In genomic region chr2:37614061-37614802, GRCh38 we compare ENCODE assay signal across 13 cellular contexts. TPM values are rescaled to one million over a fixed set of nuclear protein-coding genes. Genes with fewer than 3 reads are reported as not detected.
DNase-seq lines count a peak whose midpoint lies in the region; ATAC-seq, FAIRE-seq and TF ChIP-seq lines count a peak whose summit lies in the region.
"Had no signal": no experiment of that assay in that cellular context is flagged by ENCODE, and none has a peak within 500 bp of the region (broad histone marks: within the 10 kb centered on the region; RNA-seq: fewer than 3 reads in every experiment).

No MANE protein-coding gene starts in this region.

- TF ChIP-seq RAD21 in A549 (conservative IDR thresholded peaks at IDR 0.05 in 1 of 2, IDR thresholded peaks at IDR 0.05 in 1 of 2): no peak

- H3K4me2 ChIP-seq in A549: no peak overlapping the region
- H3K4me2 ChIP-seq in mesendoderm (ENCODE audit: low read length): no peak overlapping the region

- H4K8ac ChIP-seq in mesendoderm (ENCODE audit: low read depth, low read length): no peak overlapping the region

- H3K27me3 ChIP-seq in bronchial epithelial cell (ENCODE audit: control insufficient read depth, insufficient read depth, low read length): no peaks in the 10 kb centered on the region
- no peaks in the 10 kb centered on the region for H3K27me3 ChIP-seq in mesendoderm (ENCODE audit: insufficient read depth, low read length, poor library complexity)
- H3K27me3 ChIP-seq: heart right ventricle had no signal

- H3K27ac ChIP-seq in A549 (no peak overlapping the region), mesendoderm (ENCODE audit: low read depth, low read length) (no peak overlapping the region)
- H3K27ac ChIP-seq: prostate gland had no signal

- H3K4ac ChIP-seq in mesendoderm (ENCODE audit: low read depth, low read length): no peak overlapping the region

- no peak for TF ChIP-seq POLR2A in A549 (IDR thresholded peaks at IDR 0.05; ENCODE audit: low read length)

- FAIRE-seq in A549 (lab: Jason Lieb, UNC): no peak
- peak; percentile 77 for FAIRE-seq in bronchial epithelial cell (lab: Jason Lieb, UNC)

- H2BK120ac ChIP-seq in mesendoderm (ENCODE audit: low read depth, low read length): no peak overlapping the region

- no peak overlapping the region for H3K23ac ChIP-seq in mesendoderm (ENCODE audit: low read length)

- no peak overlapping the region for H2BK15ac ChIP-seq in mesendoderm (replicated peaks; ENCODE audit: low read depth)

- no peak overlapping the region for H4K5ac ChIP-seq in mesendoderm (ENCODE audit: low read length)

- H3K36me3 ChIP-seq in bronchial epithelial cell (ENCODE audit: control insufficient read depth, insufficient read depth, low read length): no peaks in the 10 kb centered on the region
- no peaks in the 10 kb centered on the region for H3K36me3 ChIP-seq in mesendoderm (ENCODE audit: control insufficient read depth, insufficient read depth, low read length)
- H3K36me3 ChIP-seq: heart right ventricle, prostate gland had no signal

- H3K4me3 ChIP-seq in A549: no peak overlapping the region
- no peak overlapping the region for H3K4me3 ChIP-seq in bronchial epithelial cell (ENCODE audit: low read depth, low read length)
- H3K4me3 ChIP-seq in mesendoderm (ENCODE audit: low read length): no peak overlapping the region
- H3K4me3 ChIP-seq: heart right ventricle, prostate gland had no signal

- CTCF ChIA-PET in A549 (lab: Yijun Ruan, JAX): interaction anchor here (1.2 kb wide), 1 partner anchor 199 kb away, joined by 3 read pairs; no protein-coding TSS in a partner anchor

- H3K79me2 ChIP-seq in mesendoderm (ENCODE audit: control insufficient read depth, insufficient read depth, low read length): no peaks in the 10 kb centered on the region

- H3K56ac ChIP-seq in mesendoderm (ENCODE audit: low read length): no peak overlapping the region

- 85% methylated on average over 8 of the region's 8 CpGs for WGBS in A549 (ENCODE audit: missing lambda C conversion rate)
- WGBS in mesendoderm (ENCODE audit: extremely low coverage, insufficient coverage, low lambda C conversion rate): no CpG with 5 or more reads among the region's 8 CpGs

- no peaks in the 10 kb centered on the region for H3K4me1 ChIP-seq in A549
- no peaks in the 10 kb centered on the region for H3K4me1 ChIP-seq in mesendoderm (ENCODE audit: control insufficient read depth, low read depth, low read length)
- H3K4me1 ChIP-seq: prostate gland had no signal

- ATAC-seq in A549 (peak; percentile 63 to 68; a peak in 4 of 6 replicates), left lobe of liver (no peak)
- ATAC-seq: stimulated activated naive B cell treated with anti-CD40 and anti-IgM and Interleukin-4, amounts not matched to agents 10 μg/mL and 1 μg/mL and 100 μg/mL, for 72 hours had no signal

- H3K79me1 ChIP-seq in mesendoderm (ENCODE audit: low read length): no peaks in the 10 kb centered on the region

- TF ChIP-seq EP300 in A549 (IDR thresholded peaks at IDR 0.05): no peak

- H3K9ac ChIP-seq in mesendoderm (ENCODE audit: low read length): no peak overlapping the region

- POLR2A ChIA-PET in A549 (lab: Yijun Ruan, JAX): no interaction called here

- no peak overlapping the region for H2BK5ac ChIP-seq in mesendoderm (ENCODE audit: low read length)

- H2AK5ac ChIP-seq in mesendoderm (ENCODE audit: low read length): no peak overlapping the region

- H3K9me3 ChIP-seq in A549: no peaks in the 10 kb centered on the region
- H3K9me3 ChIP-seq: heart right ventricle, prostate gland had no signal

- H3K18ac ChIP-seq in mesendoderm (ENCODE audit: low read length): no peak overlapping the region

- DNase-seq in A549 (ENCODE audit: low read depth in 1 of 2, low spot score in 1 of 2) (peak in 1 of 2 experiments; percentile 21), HCEC 1CT (peak; percentile 90), bronchial epithelial cell (ENCODE audit: low read depth) (peak; percentile 78), mesendoderm (peak; percentile 27), NCI-H146 (lab: John Stamatoyannopoulos, UW) (no peak), left lobe of liver (ENCODE audit: low spot score) (no peak), DMS114 treated with DMSO at 0.1 percent for 48 hours (lab: John Stamatoyannopoulos, UW; ENCODE audit: unreplicated experiment) (no peak), NCI-H510A (lab: John Stamatoyannopoulos, UW) (no peak)
- DNase-seq: activated naive CD4-positive, alpha-beta T cell treated with anti-CD3 and anti-CD28 coated beads, Interleukin-2, amount 10 ng/mL, durations not matched to agents 7 days and 5 days; heart right ventricle; NCI-H1436; stimulated activated naive B cell treated with anti-CD40 and anti-IgM and Interleukin-4, amounts not matched to agents 10 μg/mL and 1 μg/mL and 100 μg/mL, for 72 hours had no signal

- TF ChIP-seq CTCF in A549 (IDR thresholded peaks at IDR 0.05) (no peak), bronchial epithelial cell (IDR thresholded peaks at IDR 0.05; ENCODE audit: insufficient read depth, low read length, severe bottlenecking) (no peak)

TF ChIP-seq in A549, 52 proteins besides CTCF, POLR2A, EP300 and RAD21:
- TF ChIP-seq ATOH8 (CRISPR knock-in tag; IDR thresholded peaks at IDR 0.05; ENCODE audit: low read depth) (no peak), HMGXB4 (CRISPR knock-in tag; IDR thresholded peaks at IDR 0.05; ENCODE audit: borderline replicate concordance) (no peak), USF2 (IDR thresholded peaks at IDR 0.05) (no peak), MAFK (IDR thresholded peaks at IDR 0.05; ENCODE audit: partially characterized antibody) (no peak), ZC3H11A (IDR thresholded peaks at IDR 0.05) (no peak), NFE2L2 (conservative IDR thresholded peaks at IDR 0.05; ENCODE audit: low read length) (no peak), EHMT2 (IDR thresholded peaks at IDR 0.05; ENCODE audit: low read depth) (no peak), FOXS1 (CRISPR knock-in tag; IDR thresholded peaks at IDR 0.05) (no peak), HOXB5 (CRISPR knock-in tag; IDR thresholded peaks at IDR 0.05) (no peak), KDM5A (IDR thresholded peaks at IDR 0.05) (no peak), PHF8 (IDR thresholded peaks at IDR 0.05; ENCODE audit: borderline replicate concordance, low read depth) (no peak), HDAC2 (IDR thresholded peaks at IDR 0.05) (no peak), MYC (IDR thresholded peaks at IDR 0.05; ENCODE audit: borderline replicate concordance, low read length) (no peak)
TF ChIP-seq in A549: peak in this region for 0.

RNA-seq across cellular contexts. Expression of gene CDC42EP3, which starts 57.2 kb away (rescaled TPM):
- polyA plus RNA-seq in A549 (2011; rRNA removed) (39.1 and 41.1 TPM in 2 replicates), A549 (2017; fragmentation: RNase III; extraction: RNeasy Plus Mini Kit Qiagen cat#74134 plus additional on column Dnase treatment) (23.8 to 29.5 TPM (median 23.8 TPM) in 3 replicates)
- polyA plus RNA-seq in A549 (2012; cell fraction: cytosol; rRNA removed): 22.2 and 27.3 TPM in 2 replicates
- 16.9 and 21.6 TPM in 2 replicates for polyA plus RNA-seq in A549 (2012; cell fraction: nucleus; rRNA removed)
- 39.1 and 46.5 TPM in 2 replicates for polyA minus RNA-seq in A549 (2011; rRNA and poly(A)+ RNA removed)
- total RNA-seq in bronchial epithelial cell (8.7 and 10.5 TPM in 2 replicates), left lobe of liver (3.4 TPM)
- polyA plus RNA-seq in mesendoderm (2013, experiment 1 of 2): 32.7 TPM
- 32.9 TPM for polyA plus RNA-seq in mesendoderm (2013, experiment 2 of 2)

Comparison
In these comparisons a context has a peak if more than half of its experiments do, and no peak if none do; other contexts are left out.
1. DNase-seq: peak in HCEC 1CT (single experiment), bronchial epithelial cell (single experiment) and mesendoderm (single experiment); none in NCI-H146 (single experiment), left lobe of liver (single experiment), DMS114 treated with DMSO at 0.1 percent for 48 hours (single experiment) and NCI-H510A (single experiment).